Comparison of ENCODE assay signal across 8 cellular contexts in genomic region chr3:172709776-172710708, GRCh38. TPM values are rescaled to one million over a fixed set of nuclear protein-coding genes. Genes with fewer than 3 reads are reported as not detected.
DNase-seq lines count a peak whose midpoint lies in the region; ATAC-seq lines count a peak whose summit lies in the region.

No MANE protein-coding gene starts in this region.

- peak overlapping the region; percentile 92 for H3K4me3 ChIP-seq in SK-N-MC

- no peaks in the 10 kb centered on the region for H3K9me3 ChIP-seq in SK-N-MC (ENCODE audit: low read depth, low read length)

- H3K9ac ChIP-seq in SK-N-MC (ENCODE audit: insufficient read length), result peak overlapping the region; percentile 49

- intact Hi-C loops in left colon (cut with DNase I, micrococcal nuclease), result no loop called here

- DNase-seq in NCI-H2171 treated with DMSO at 0.1 percent for 48 hours (lab: John Stamatoyannopoulos, UW) (peak; percentile 44), NCI-H2171 (lab: John Stamatoyannopoulos, UW) (no peak), SK-N-MC (ENCODE audit: low read depth, low spot score) (no peak), cerebellum (ENCODE audit: low spot score) (peak; percentile 55), left colon (peak in 1 of 2 donors; percentile 49)
- peak; percentile 1 to 4 for DNase-seq in stimulated activated CD4-positive, alpha-beta T cell treated with anti-CD3 and anti-CD28 coated beads, Interleukin-4, amount 100 ng/mL, for 4 hours

- ATAC-seq in HG03066 (IDR thresholded peaks at IDR 0.05; ENCODE audit: low read depth, unreplicated experiment) (peak; percentile 5), left colon (peak; percentile 34), GM21786 (IDR thresholded peaks at IDR 0.05; ENCODE audit: unreplicated experiment) (no peak)

- no peaks in the 10 kb centered on the region for H3K36me3 ChIP-seq in SK-N-MC (ENCODE audit: insufficient read depth, low read length)

- no peak overlapping the region for H3K27ac ChIP-seq in SK-N-MC

RNA-seq across cellular contexts. Expression of gene NCEH1, which starts 0.8 kb away (rescaled TPM):
- 5.1 TPM for total RNA-seq in cerebellum
- 10 to 100 TPM; 43.3 to 49.0 TPM for total RNA-seq in left colon

RNA-seq across cellular contexts. Expression of gene ECT2, which starts 40.5 kb away (rescaled TPM):
- total RNA-seq in cerebellum (26.2 TPM), left colon (10 to 100 TPM; 15.7 to 22.3 TPM)

Comparison
In these comparisons a context has a peak if more than half of its experiments do, and no peak if none do; other contexts are left out.
1. DNase-seq: peak in NCI-H2171 treated with DMSO at 0.1 percent for 48 hours (single experiment), cerebellum (single experiment) and stimulated activated CD4-positive, alpha-beta T cell treated with anti-CD3 and anti-CD28 coated beads, Interleukin-4, amount 100 ng/mL, for 4 hours (2 of 2); none in NCI-H2171 (single experiment) and SK-N-MC (single experiment).